In the genomic region with DNA sequence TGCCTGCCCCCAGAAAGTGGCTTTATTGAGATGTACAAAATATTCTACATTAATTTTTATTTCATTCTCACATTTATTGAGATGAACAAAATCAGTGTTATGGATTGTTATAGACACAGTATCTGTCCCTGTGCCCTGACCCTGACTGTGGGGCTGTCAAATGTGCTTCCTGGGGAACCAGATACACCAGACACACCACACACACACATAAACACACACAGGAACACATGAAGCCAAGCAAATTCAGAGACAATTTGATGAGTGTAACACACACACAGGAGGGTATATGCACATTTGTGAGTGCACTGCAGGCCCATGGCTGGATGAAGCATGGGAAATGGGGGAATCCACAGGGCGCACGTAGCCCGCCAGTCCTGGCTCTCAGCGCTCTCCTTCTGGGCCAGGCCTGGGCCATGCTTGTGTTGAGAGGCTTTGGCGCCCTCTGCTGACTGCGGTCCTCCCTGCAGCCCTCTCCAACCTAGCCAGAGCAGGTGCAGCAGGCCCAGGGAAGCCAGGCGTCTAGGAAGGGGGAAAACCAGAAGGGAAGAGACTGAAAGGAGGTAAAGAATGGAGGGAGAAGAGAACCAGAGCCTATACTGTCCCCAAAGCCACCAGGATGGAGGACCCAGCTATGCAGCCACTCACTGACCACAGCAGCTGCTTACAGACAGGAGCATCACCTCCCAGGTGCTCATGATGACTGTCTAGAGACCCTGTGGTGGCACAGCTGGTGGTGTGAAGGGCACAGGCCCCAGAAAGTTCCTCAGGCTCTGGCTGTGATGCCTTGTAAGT, we compare ENCODE assay signal across 8 cellular contexts. TPM values are rescaled to one million over a fixed set of nuclear protein-coding genes. Genes with fewer than 3 reads are reported as not detected.
DNase-seq lines count a peak whose midpoint lies in the region; ATAC-seq and TF ChIP-seq lines count a peak whose summit lies in the region.

No MANE protein-coding gene starts in this region.

- RAD21 ChIA-PET in HCT116 (lab: Charles Lee; ENCODE audit: low non-redundant PET in 1 of 2, low total read pairs in 2 of 2, uncharacterized antibody in 2 of 2, unreplicated experiment in 2 of 2): no interaction called here

- no TSS peak for BruUV-seq in HCT116 (replicated peaks; lab: Mats Ljungman, UMichigan)

- no peak overlapping the region for H3K4me2 ChIP-seq in HCT116 (ENCODE audit: low read length)

- no peaks in the 10 kb centered on the region for H3K79me2 ChIP-seq in HCT116 (ENCODE audit: insufficient read depth, low read length)

- H4K20me1 ChIP-seq in HCT116 (ENCODE audit: insufficient read depth): no peaks in the 10 kb centered on the region

- no peak overlapping the region for H3K4me3 ChIP-seq in HCT116 (replicated peaks in 1 of 2; ENCODE audit: low read depth in 1 of 2, low read length in 2 of 2)
- no peak overlapping the region for H3K4me3 ChIP-seq in choroid plexus epithelial cell (ENCODE audit: low read depth, low read length)
- H3K4me3 ChIP-seq in right lobe of liver: no peak overlapping the region

- no peaks in the 10 kb centered on the region for H3K4me1 ChIP-seq in HCT116 (ENCODE audit: control insufficient read depth in 1 of 2, insufficient read depth in 2 of 2, low read length in 2 of 2)
- no peaks in the 10 kb centered on the region for H3K4me1 ChIP-seq in right lobe of liver

- 14% methylated on average over 6 of the region's 7 CpGs for WGBS in right lobe of liver (ENCODE audit: insufficient coverage, low coverage, low lambda C conversion rate, missing lambda C conversion rate)

- H3K9me2 ChIP-seq in HCT116 (ENCODE audit: insufficient read depth): no peaks in the 10 kb centered on the region

- no peak overlapping the region for H3K27ac ChIP-seq in HCT116 (ENCODE audit: low read depth, low read length)
- no peak overlapping the region for H3K27ac ChIP-seq in right lobe of liver

- H2AFZ ChIP-seq in HCT116 (ENCODE audit: low read depth, low read length, poor library complexity, severe bottlenecking): no peak overlapping the region

- peak; percentile 100 for ATAC-seq in HCT116
- ATAC-seq in right lobe of liver: peak; percentile 94 to 98 (median 96)

- no peak overlapping the region for H3K9ac ChIP-seq in HCT116 (ENCODE audit: low read length)

- POLR2A ChIA-PET in HCT116 (lab: Charles Lee): no interaction called here

- H3K9me3 ChIP-seq in HCT116 (ENCODE audit: control insufficient read depth in 1 of 2, insufficient read depth in 1 of 2, low read depth in 1 of 2, low read length in 2 of 2): no peaks in the 10 kb centered on the region
- H3K9me3 ChIP-seq in right lobe of liver: no peaks in the 10 kb centered on the region

- TF ChIP-seq RAD21 in HCT116 (IDR thresholded peaks at IDR 0.05; ENCODE audit: low read depth): peak; percentile 82

- H3K27me3 ChIP-seq in HCT116 (ENCODE audit: insufficient read depth, low read length): no peaks in the 10 kb centered on the region
- no peaks in the 10 kb centered on the region for H3K27me3 ChIP-seq in right lobe of liver

- CTCF ChIA-PET in HCT116 (lab: Charles Lee): interaction anchor here (1.2 to 3.4 kb wide), 6 partner anchors 11 to 203 kb away, joined by 3 to 30 read pairs (median 6); a partner anchor contains a TSS

- peak; percentile 44 for DNase-seq in DMS53 treated with DMSO at 0.1 percent for 48 hours (lab: John Stamatoyannopoulos, UW; ENCODE audit: unreplicated experiment)
- peak; percentile 32 for DNase-seq in HCT116 (ENCODE audit: low read depth, low spot score)
- DNase-seq in NCI-H345 treated with DMSO at 0.1 percent for 48 hours (lab: John Stamatoyannopoulos, UW; ENCODE audit: unreplicated experiment): peak; percentile 16
- DNase-seq in activated CD4-positive, alpha-beta T cell treated with anti-CD3 and anti-CD28 coated beads for 48 hours: peak; percentile 87
- peak; percentile 86 for DNase-seq in choroid plexus epithelial cell (ENCODE audit: low read depth)
- DNase-seq in right lobe of liver: peak; percentile 80 to 83 (median 83)
- peak; percentile 49 to 61 (median 51) for DNase-seq in stimulated activated CD4-positive, alpha-beta T cell treated with anti-CD3 and anti-CD28 coated beads, TNF-alpha, amount 100 ng/mL, for 4 hours (ENCODE audit: low read depth in 3 of 3)
- no peak for DNase-seq in KG1 (lab: John Stamatoyannopoulos, UW)

- no peak for TF ChIP-seq POLR2A in HCT116 (IDR thresholded peaks at IDR 0.05; ENCODE audit: borderline replicate concordance, extremely low read depth, insufficient read depth, insufficient read length)
- no peak for TF ChIP-seq POLR2A in right lobe of liver (IDR thresholded peaks at IDR 0.05)

- TF ChIP-seq CTCF in HCT116 (IDR thresholded peaks at IDR 0.05 in 2 of 3, conservative IDR thresholded peaks at IDR 0.05 in 1 of 3; ENCODE audit: borderline replicate concordance in 1 of 3, insufficient read depth in 1 of 3, low read depth in 2 of 3, low read length in 2 of 3): peak; percentile 78 to 95 (median 94)
- peak; percentile 93 for TF ChIP-seq CTCF in choroid plexus epithelial cell (conservative IDR thresholded peaks at IDR 0.05; ENCODE audit: low read depth, low read length)
- peak; percentile 82 to 94 (median 88) for TF ChIP-seq CTCF in right lobe of liver (IDR thresholded peaks at IDR 0.05)

- no peaks in the 10 kb centered on the region for H3K36me3 ChIP-seq in HCT116 (ENCODE audit: control insufficient read depth in 1 of 2, insufficient read depth in 2 of 2, low read length in 2 of 2)
- no peaks in the 10 kb centered on the region for H3K36me3 ChIP-seq in right lobe of liver

- intact Hi-C loops in HCT116 (cut with micrococcal nuclease) (loop anchor here (1.0 to 5.0 kb wide), 3 partner anchors 34 to 624 kb away; no protein-coding TSS in a partner anchor), right lobe of liver (cut with DNase I) (no loop called here)

TF ChIP-seq in HCT116, 20 proteins besides CTCF, POLR2A, EP300 and RAD21 (continues in another document):
- no peak for TF ChIP-seq EZH2phosphoT487 (IDR thresholded peaks at IDR 0.05; ENCODE audit: borderline replicate concordance)
- TF ChIP-seq CBX3 (IDR thresholded peaks at IDR 0.05; ENCODE audit: low read depth): no peak
- no peak for TF ChIP-seq EZH2 (IDR thresholded peaks at IDR 0.05)
- no peak for TF ChIP-seq ELF1 (IDR thresholded peaks at IDR 0.05; ENCODE audit: borderline replicate concordance, low read depth)
- TF ChIP-seq, protein P1, sequence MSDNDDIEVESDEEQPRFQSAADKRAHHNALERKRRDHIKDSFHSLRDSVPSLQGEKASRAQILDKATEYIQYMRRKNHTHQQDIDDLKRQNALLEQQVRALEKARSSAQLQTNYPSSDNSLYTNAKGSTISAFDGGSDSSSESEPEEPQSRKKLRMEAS (IDR thresholded peaks at IDR 0.05): no peak
- TF ChIP-seq SRF (IDR thresholded peaks at IDR 0.05; ENCODE audit: low read depth): no peak
- TF ChIP-seq, protein P2, sequence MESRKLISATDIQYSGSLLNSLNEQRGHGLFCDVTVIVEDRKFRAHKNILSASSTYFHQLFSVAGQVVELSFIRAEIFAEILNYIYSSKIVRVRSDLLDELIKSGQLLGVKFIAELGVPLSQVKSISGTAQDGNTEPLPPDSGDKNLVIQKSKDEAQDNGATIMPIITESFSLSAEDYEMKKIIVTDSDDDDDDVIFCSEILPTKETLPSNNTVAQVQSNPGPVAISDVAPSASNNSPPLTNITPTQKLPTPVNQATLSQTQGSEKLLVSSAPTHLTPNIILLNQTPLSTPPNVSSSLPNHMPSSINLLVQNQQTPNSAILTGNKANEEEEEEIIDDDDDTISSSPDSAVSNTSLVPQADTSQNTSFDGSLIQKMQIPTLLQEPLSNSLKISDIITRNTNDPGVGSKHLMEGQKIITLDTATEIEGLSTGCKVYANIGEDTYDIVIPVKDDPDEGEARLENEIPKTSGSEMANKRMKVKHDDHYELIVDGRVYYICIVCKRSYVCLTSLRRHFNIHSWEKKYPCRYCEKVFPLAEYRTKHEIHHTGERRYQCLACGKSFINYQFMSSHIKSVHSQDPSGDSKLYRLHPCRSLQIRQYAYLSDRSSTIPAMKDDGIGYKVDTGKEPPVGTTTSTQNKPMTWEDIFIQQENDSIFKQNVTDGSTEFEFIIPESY (IDR thresholded peaks at IDR 0.05; ENCODE audit: extremely low read depth, insufficient replicate concordance, low read length): no peak
- TF ChIP-seq SP1 (IDR thresholded peaks at IDR 0.05; ENCODE audit: low read depth): no peak
- no peak for TF ChIP-seq ZNF274 (IDR thresholded peaks at IDR 0.05; ENCODE audit: low read depth, low read length)
- TF ChIP-seq TCF7L2 (IDR thresholded peaks at IDR 0.05; ENCODE audit: borderline replicate concordance, extremely low read depth, insufficient read depth, insufficient read length): no peak
- no peak for TF ChIP-seq CEBPB (IDR thresholded peaks at IDR 0.05; ENCODE audit: low read depth)
- TF ChIP-seq POLR2AphosphoS5 (IDR thresholded peaks at IDR 0.05; ENCODE audit: low read depth, low read length): no peak
- no peak for TF ChIP-seq FOSL1 (IDR thresholded peaks at IDR 0.05; ENCODE audit: low read depth)
- TF ChIP-seq, protein P3, sequence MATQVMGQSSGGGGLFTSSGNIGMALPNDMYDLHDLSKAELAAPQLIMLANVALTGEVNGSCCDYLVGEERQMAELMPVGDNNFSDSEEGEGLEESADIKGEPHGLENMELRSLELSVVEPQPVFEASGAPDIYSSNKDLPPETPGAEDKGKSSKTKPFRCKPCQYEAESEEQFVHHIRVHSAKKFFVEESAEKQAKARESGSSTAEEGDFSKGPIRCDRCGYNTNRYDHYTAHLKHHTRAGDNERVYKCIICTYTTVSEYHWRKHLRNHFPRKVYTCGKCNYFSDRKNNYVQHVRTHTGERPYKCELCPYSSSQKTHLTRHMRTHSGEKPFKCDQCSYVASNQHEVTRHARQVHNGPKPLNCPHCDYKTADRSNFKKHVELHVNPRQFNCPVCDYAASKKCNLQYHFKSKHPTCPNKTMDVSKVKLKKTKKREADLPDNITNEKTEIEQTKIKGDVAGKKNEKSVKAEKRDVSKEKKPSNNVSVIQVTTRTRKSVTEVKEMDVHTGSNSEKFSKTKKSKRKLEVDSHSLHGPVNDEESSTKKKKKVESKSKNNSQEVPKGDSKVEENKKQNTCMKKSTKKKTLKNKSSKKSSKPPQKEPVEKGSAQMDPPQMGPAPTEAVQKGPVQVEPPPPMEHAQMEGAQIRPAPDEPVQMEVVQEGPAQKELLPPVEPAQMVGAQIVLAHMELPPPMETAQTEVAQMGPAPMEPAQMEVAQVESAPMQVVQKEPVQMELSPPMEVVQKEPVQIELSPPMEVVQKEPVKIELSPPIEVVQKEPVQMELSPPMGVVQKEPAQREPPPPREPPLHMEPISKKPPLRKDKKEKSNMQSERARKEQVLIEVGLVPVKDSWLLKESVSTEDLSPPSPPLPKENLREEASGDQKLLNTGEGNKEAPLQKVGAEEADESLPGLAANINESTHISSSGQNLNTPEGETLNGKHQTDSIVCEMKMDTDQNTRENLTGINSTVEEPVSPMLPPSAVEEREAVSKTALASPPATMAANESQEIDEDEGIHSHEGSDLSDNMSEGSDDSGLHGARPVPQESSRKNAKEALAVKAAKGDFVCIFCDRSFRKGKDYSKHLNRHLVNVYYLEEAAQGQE (IDR thresholded peaks at IDR 0.05; ENCODE audit: low read depth): no peak

RNA-seq across cellular contexts. Expression of a gene that starts 18.0 kb away (rescaled TPM):
- 14.9 TPM for total RNA-seq in HCT116 (2021; ENCODE audit: unreplicated experiment)
- 18.6 and 21.7 TPM in 2 replicates for polyA plus RNA-seq in HCT116 (2012)
- 1 to 10 TPM in 3 of 6 experiments, under 1 TPM in 3; 0.29 to 2.3 (median 0.83) TPM for total RNA-seq in right lobe of liver

RNA-seq across cellular contexts. Expression of a gene that starts 34.9 kb away (rescaled TPM):
- total RNA-seq in HCT116 (2021; ENCODE audit: unreplicated experiment) (not detected), right lobe of liver (not detected)
- polyA plus RNA-seq in HCT116 (2012): not detected in 2 replicates
